Comparison of ENCODE assay signal across 8 cellular contexts in genomic region chr5:171418316-171418981, GRCh38. TPM values are rescaled to one million over a fixed set of nuclear protein-coding genes. Genes with fewer than 3 reads are reported as not detected.
DNase-seq lines count a peak whose midpoint lies in the region; ATAC-seq and TF ChIP-seq lines count a peak whose summit lies in the region.

No MANE protein-coding gene starts in this region.

- H4K20me1 ChIP-seq in osteoblast (ENCODE audit: insufficient read depth, low read length) = peaks cover 45% of the 10 kb centered on the region

- H3K27ac ChIP-seq in HUES48 (ENCODE audit: low read depth, low read length) (peak overlapping the region; percentile 18), SJCRH30 (no peak overlapping the region), cardiac muscle cell (peak overlapping the region; percentile 57), osteoblast (ENCODE audit: low read depth, low read length) (no peak overlapping the region), vagina (no peak overlapping the region)

- TF ChIP-seq POLR2A in vagina (IDR thresholded peaks at IDR 0.05) = no peak

- peak; percentile 71 for ATAC-seq in GM21390 (IDR thresholded peaks at IDR 0.05; ENCODE audit: unreplicated experiment)

- peaks cover 2% of the 10 kb centered on the region for H3K36me3 ChIP-seq in HUES48 (ENCODE audit: control insufficient read depth, insufficient read depth, low read length)
- H3K36me3 ChIP-seq in SJCRH30 = peaks cover 10% of the 10 kb centered on the region
- H3K36me3 ChIP-seq in cardiac muscle cell = no peaks in the 10 kb centered on the region
- H3K36me3 ChIP-seq in osteoblast (ENCODE audit: insufficient read depth, low read length) = peaks cover 8% of the 10 kb centered on the region
- H3K36me3 ChIP-seq in vagina = no peaks in the 10 kb centered on the region

- DNase-seq in DMS 273 treated with DMSO at 0.1 percent for 48 hours (lab: John Stamatoyannopoulos, UW) = peak; percentile 32
- DNase-seq in SJCRH30 = peak; percentile 36 to 47
- DNase-seq in activated naive CD8-positive, alpha-beta T cell treated with anti-CD3 and anti-CD28 coated beads, Interleukin-2, amount 50 U/mL, for 16 hours (ENCODE audit: low read depth, low spot score) = peak; percentile 19
- DNase-seq in cardiac muscle cell (ENCODE audit: low read depth in 1 of 2, low spot score in 1 of 2) = peak; percentile 88 to 94
- DNase-seq in osteoblast (ENCODE audit: insufficient read length, low spot score, missing footprints) = peak; percentile 100
- no peak for DNase-seq in vagina (ENCODE audit: extremely low spot score in 2 of 2)

- peaks cover 17% of the 10 kb centered on the region; the same call in 1 of the 2 replicates for H3K4me1 ChIP-seq in HUES48 (ENCODE audit: control insufficient read depth, insufficient read depth, low read length)
- H3K4me1 ChIP-seq in SJCRH30 = no peaks in the 10 kb centered on the region
- peaks cover 17% of the 10 kb centered on the region for H3K4me1 ChIP-seq in cardiac muscle cell (ENCODE audit: low read depth)
- peaks cover 17% of the 10 kb centered on the region for H3K4me1 ChIP-seq in osteoblast (ENCODE audit: insufficient read depth, low read length)
- peaks cover 26% of the 10 kb centered on the region for H3K4me1 ChIP-seq in vagina

- H3K4me3 ChIP-seq in HUES48 (ENCODE audit: low read depth, low read length) (peak overlapping the region; percentile 77), SJCRH30 (no peak overlapping the region), cardiac muscle cell (peak overlapping the region; percentile 99), osteoblast (ENCODE audit: insufficient read depth, low read length) (peak overlapping the region; percentile 63), vagina (peak overlapping the region; percentile 33 to 45)

- H3K9me3 ChIP-seq in HUES48 (ENCODE audit: control insufficient read depth, insufficient read depth, low read length) = no peaks in the 10 kb centered on the region
- no peaks in the 10 kb centered on the region for H3K9me3 ChIP-seq in SJCRH30 (replicated peaks)
- H3K9me3 ChIP-seq in cardiac muscle cell (ENCODE audit: low read depth) = no peaks in the 10 kb centered on the region
- no peaks in the 10 kb centered on the region for H3K9me3 ChIP-seq in osteoblast (ENCODE audit: low read depth, low read length)
- H3K9me3 ChIP-seq in vagina = no peaks in the 10 kb centered on the region

- H2AFZ ChIP-seq in osteoblast (ENCODE audit: low read length) = no peak overlapping the region

- H3K9ac ChIP-seq in HUES48 (ENCODE audit: low read depth, low read length) = no peak overlapping the region

- H3K79me2 ChIP-seq in osteoblast (ENCODE audit: insufficient read depth, low read length) = no peaks in the 10 kb centered on the region

- TF ChIP-seq CTCF in cardiac muscle cell (IDR thresholded peaks at IDR 0.05; ENCODE audit: low read depth, low read length) = peak; percentile 90
- peak; percentile 86 for TF ChIP-seq CTCF in osteoblast (IDR thresholded peaks at IDR 0.05; ENCODE audit: extremely low read depth, low read depth, low read length)
- peak; percentile 56 to 95 (median 89) for TF ChIP-seq CTCF in vagina (IDR thresholded peaks at IDR 0.05)

- peak overlapping the region; percentile 77 for H3K4me2 ChIP-seq in osteoblast (ENCODE audit: insufficient read depth, low read length)

- H3K27me3 ChIP-seq in HUES48 (ENCODE audit: control insufficient read depth, insufficient read depth, low read length) = peaks cover 42% of the 10 kb centered on the region
- H3K27me3 ChIP-seq in SJCRH30 = no peaks in the 10 kb centered on the region
- peaks cover 6% of the 10 kb centered on the region for H3K27me3 ChIP-seq in cardiac muscle cell
- H3K27me3 ChIP-seq in osteoblast (ENCODE audit: insufficient read depth, low read length) = no peaks in the 10 kb centered on the region
- peaks cover 4% of the 10 kb centered on the region for H3K27me3 ChIP-seq in vagina

- intact Hi-C loops in vagina (cut with DNase I) = loop anchor here (5.0 kb wide), 1 partner anchor 489 kb away; no protein-coding TSS in a partner anchor

RNA-seq across cellular contexts. Expression of gene FGF18, which starts 1.0 kb away (rescaled TPM):
- 0.18 TPM in 1 of 2 replicates, not detected in the other for total RNA-seq in SJCRH30 (2014; rRNA removed; shearing (Covaris generic))
- total RNA-seq in cardiac muscle cell (50.3 and 58.5 TPM in 2 replicates), osteoblast (under 0.01 and 0.29 TPM in 2 replicates), vagina (1.7 TPM)
- 81.9 and 85.1 TPM in 2 replicates for polyA plus RNA-seq in cardiac muscle cell

RNA-seq across cellular contexts. Expression of gene NPM1, which starts 30.8 kb away (rescaled TPM):
- total RNA-seq in SJCRH30 (2014; rRNA removed; shearing (Covaris generic)) = 3,269 and 3,693 TPM in 2 replicates
- total RNA-seq in cardiac muscle cell (660 and 1,115 TPM in 2 replicates), osteoblast (1,126 and 1,271 TPM in 2 replicates), vagina (526 TPM)
- 389 and 578 TPM in 2 replicates for polyA plus RNA-seq in cardiac muscle cell

Comparison
In these comparisons a context has a peak if more than half of its experiments do, and no peak if none do; other contexts are left out.
1. DNase-seq: peak in DMS 273 treated with DMSO at 0.1 percent for 48 hours (single experiment), SJCRH30 (2 of 2), activated naive CD8-positive, alpha-beta T cell treated with anti-CD3 and anti-CD28 coated beads, Interleukin-2, amount 50 U/mL, for 16 hours (single experiment), cardiac muscle cell (2 of 2) and osteoblast (single experiment); none in vagina (0 of 2).
2. H3K27ac ChIP-seq: peak in HUES48 (single experiment) and cardiac muscle cell (single experiment); none in SJCRH30 (single experiment), osteoblast (single experiment) and vagina (single experiment).
3. RNA of gene FGF18, which starts 1.0 kb away (total RNA-seq): 50.3 to 58.5 TPM in cardiac muscle cell; 1.7 TPM in vagina (single experiment), 0.18 TPM in SJCRH30 and under 0.01 to 0.29 TPM in osteoblast; every median in the first group is over 10 times any median in the second.
4. Peak in every context shown above with its lines, with median percentiles within 50 percentile points of each other: CTCF ChIP-seq.